In genomic region chr10:87341546-87342145, GRCh38 we compare ENCODE assay signal across 8 cellular contexts. TPM values are rescaled to one million over a fixed set of nuclear protein-coding genes. Genes with fewer than 3 reads are reported as not detected.
DNase-seq lines count a peak whose midpoint lies in the region; ATAC-seq and TF ChIP-seq lines count a peak whose summit lies in the region.
"Not testable (repeated sequence)": the region's sequence is repeated elsewhere in the genome, so short reads cannot be mapped to it uniquely, and the experiment has no call there.

No MANE protein-coding gene starts in this region.

- ATAC-seq in GM18861 (IDR thresholded peaks at IDR 0.05; ENCODE audit: unreplicated experiment) (peak; percentile 10), HG02588 (IDR thresholded peaks at IDR 0.05; ENCODE audit: unreplicated experiment) (peak; percentile 9)

- not testable (repeated sequence) for H3K27me3 ChIP-seq in HL-60 (ENCODE audit: insufficient read depth, poor library complexity, severe bottlenecking); colonic mucosa; iPS-20b (ENCODE audit: insufficient read depth, low read length); vagina

- peak overlapping the region in 1 of 2 donors; percentile 78 for H3K9ac ChIP-seq in colonic mucosa (ENCODE audit: low read depth in 2 of 2, low read length in 2 of 2)
- not testable (repeated sequence) for H3K9ac ChIP-seq in iPS-20b (ENCODE audit: low read depth, low read length)

- intact Hi-C loops in colonic mucosa (cut with DNase I); posterior vena cava (cut with DNase I); vagina (cut with DNase I): not testable (repeated sequence)

- not testable (repeated sequence) for H3K36me3 ChIP-seq in colonic mucosa; iPS-20b (ENCODE audit: insufficient read depth, low read depth, low read length); vagina

- not testable (repeated sequence) for TF ChIP-seq POLR2A in vagina (IDR thresholded peaks at IDR 0.05)

- H3K4me1 ChIP-seq in colonic mucosa; iPS-20b (ENCODE audit: insufficient read depth, low read length); vagina: not testable (repeated sequence)

- peak in 1 of 2 experiments; percentile 17 for DNase-seq in HL-60 (ENCODE audit: low read depth in 1 of 2, low spot score in 1 of 2)
- DNase-seq in activated CD4-positive, alpha-beta T cell treated with anti-CD3 and anti-CD28 coated beads for 48 hours, result peak; percentile 18
- DNase-seq in colonic mucosa, result peak; percentile 20
- peak; percentile 80 for DNase-seq in posterior vena cava (ENCODE audit: low spot score)
- not testable (repeated sequence) for DNase-seq in vagina (ENCODE audit: extremely low spot score in 2 of 2)

- H3K27ac ChIP-seq in HL-60 (replicated peaks) (peak overlapping the region; percentile 61), colonic mucosa (peak overlapping the region; percentile 89), vagina (peak overlapping the region; percentile 79)
- H3K27ac ChIP-seq in iPS-20b (ENCODE audit: low read length), result not testable (repeated sequence)

- not testable (repeated sequence) for TF ChIP-seq CTCF in HL-60 (IDR thresholded peaks at IDR 0.05; ENCODE audit: insufficient read depth, low read length); colonic mucosa (IDR thresholded peaks at IDR 0.05); vagina (IDR thresholded peaks at IDR 0.05)

- H3K9me3 ChIP-seq in colonic mucosa; iPS-20b (ENCODE audit: insufficient read depth, low read depth, low read length); vagina: not testable (repeated sequence)

- H3K4me3 ChIP-seq in HL-60 (replicated peaks; ENCODE audit: insufficient read depth, low read length) (peak overlapping the region; percentile 41), colonic mucosa (peak overlapping the region; percentile 38), iPS-20b (ENCODE audit: low read length) (peak overlapping the region; percentile 47; the same call in 1 of the 2 replicates), vagina (peak overlapping the region; percentile 49 to 51)

RNA-seq across cellular contexts. Expression of gene NUTM2D, which starts 15.9 kb away (rescaled TPM):
- total RNA-seq in colonic mucosa (1 to 10 TPM; 1.8 to 3.3 TPM), posterior vena cava (1 to 10 TPM; 2.1 to 4.6 TPM), vagina (3.7 TPM)
